Comparison of ENCODE assay signal across 16 cellular contexts in the genomic region with DNA sequence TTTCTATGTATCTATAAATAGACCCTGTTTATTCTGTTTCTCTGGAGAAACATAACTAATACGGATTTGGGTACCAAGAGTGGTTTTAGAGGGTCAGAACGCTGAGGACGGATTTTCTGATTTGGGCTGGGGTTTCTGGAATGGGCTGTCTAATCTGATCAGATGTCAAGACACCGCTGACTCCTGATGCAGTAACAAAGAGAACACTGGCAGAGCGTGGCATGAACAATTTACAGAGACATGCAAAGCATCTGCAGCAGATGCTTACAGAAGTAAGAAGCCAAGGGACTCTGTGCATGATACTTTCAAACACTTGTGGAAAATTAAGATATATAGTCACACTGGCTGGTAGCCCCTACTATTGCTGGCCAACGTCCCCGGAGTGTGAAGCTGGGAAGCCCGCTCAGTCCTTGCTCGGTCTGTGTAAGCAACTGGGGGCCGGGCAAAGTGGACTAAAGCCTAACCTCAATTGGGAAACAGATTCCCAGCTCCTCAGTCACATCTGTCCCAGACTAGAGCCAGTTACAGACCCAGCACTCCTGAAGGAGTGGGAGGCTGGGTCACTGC.
DNase-seq lines count a peak whose midpoint lies in the region; TF ChIP-seq lines count a peak whose summit lies in the region.
"Had no signal": no experiment of that assay in that cellular context is flagged by ENCODE, and none has a peak within 500 bp of the region (broad histone marks: within the 10 kb centered on the region; RNA-seq: fewer than 3 reads in every experiment).

No MANE protein-coding gene starts in this region.

- no peaks in the 10 kb centered on the region for H3K36me3 Mint-ChIP-seq in neural progenitor cell
- H3K36me3 Mint-ChIP-seq: CD4-positive, alpha-beta memory T cell had no signal

- TF ChIP-seq POLR2A in tibial nerve (IDR thresholded peaks at IDR 0.05): no peak

- no peaks in the 10 kb centered on the region for H4K20me1 ChIP-seq in neural progenitor cell (ENCODE audit: low read depth)

- no peak overlapping the region for H2AFZ ChIP-seq in neural progenitor cell (replicated peaks)
- H2AFZ ChIP-seq: GM23338 had no signal

- H3K4me3 Mint-ChIP-seq in neural progenitor cell: no peak overlapping the region
- H3K4me3 Mint-ChIP-seq: CD4-positive, alpha-beta memory T cell; GM23338 had no signal

- no peaks in the 10 kb centered on the region for H3K36me3 ChIP-seq in neural progenitor cell
- H3K36me3 ChIP-seq in tibial nerve: no peaks in the 10 kb centered on the region

- DNase-seq in NCI-H524 (lab: John Stamatoyannopoulos, UW) (peak; percentile 32 to 81), NCI-H524 treated with DMSO at 0.1 percent for 48 hours (lab: John Stamatoyannopoulos, UW) (no peak), caudate nucleus (lab: John Stamatoyannopoulos, UW) (no peak), neural progenitor cell (ENCODE audit: low spot score) (no peak), tibial nerve (ENCODE audit: low spot score in 2 of 2) (no peak), NCI-H2081 (lab: John Stamatoyannopoulos, UW) (no peak), AG08396 (ENCODE audit: low spot score) (no peak), MV-4-11 (lab: John Stamatoyannopoulos, UW) (no peak)
- DNase-seq: CD4-positive, alpha-beta memory T cell; DMS53; KG1; NCI-H1417; NCI-H510A; NCI-H82; RPMI8226 had no signal

- H3K4me2 ChIP-seq in neural progenitor cell: no peak overlapping the region
- H3K4me2 ChIP-seq: GM23338 had no signal

- no peaks in the 10 kb centered on the region for H3F3A ChIP-seq in neural progenitor cell (ENCODE audit: low read depth)

- H3K27ac ChIP-seq in caudate nucleus (ENCODE audit: low read depth, low read length) (peak overlapping the region; percentile 9), neural progenitor cell (no peak overlapping the region), tibial nerve (peak overlapping the region in 3 of 4 donors; percentile 27 to 78 (median 65))

- H3K9me3 ChIP-seq in neural progenitor cell (ENCODE audit: low read depth) (no peaks in the 10 kb centered on the region), tibial nerve (no peaks in the 10 kb centered on the region)

- no peaks in the 10 kb centered on the region for H3K79me2 ChIP-seq in neural progenitor cell (ENCODE audit: low read depth)

- TF ChIP-seq EP300 in tibial nerve (IDR thresholded peaks at IDR 0.05): no peak

- no peak for TF ChIP-seq CTCF in neural progenitor cell (IDR thresholded peaks at IDR 0.05)
- no peak for TF ChIP-seq CTCF in tibial nerve (IDR thresholded peaks at IDR 0.05)

- no peak overlapping the region for H3K9ac ChIP-seq in neural progenitor cell

- no peaks in the 10 kb centered on the region for H3K4me1 ChIP-seq in neural progenitor cell
- H3K4me1 ChIP-seq in tibial nerve: peaks cover 0 to 36% (median 10%) of the 10 kb centered on the region in 4 donors

- no peak overlapping the region for H3K4me3 ChIP-seq in neural progenitor cell
- no peak overlapping the region for H3K4me3 ChIP-seq in tibial nerve
- H3K4me3 ChIP-seq: GM23338 had no signal

- WGBS in tibial nerve, 2 donors: 49 to 61% methylated on average over 10 of the region's 10 CpGs

- H3K27me3 ChIP-seq in neural progenitor cell (no peaks in the 10 kb centered on the region), tibial nerve (no peaks in the 10 kb centered on the region)

- peaks cover 2% of the 10 kb centered on the region for H3K9me3 Mint-ChIP-seq in neural progenitor cell
- H3K9me3 Mint-ChIP-seq: CD4-positive, alpha-beta memory T cell; GM23338 had no signal

- peaks cover 8% of the 10 kb centered on the region for H3K27me3 Mint-ChIP-seq in neural progenitor cell (ENCODE audit: insufficient read depth, low read depth)

- peaks cover 29% of the 10 kb centered on the region for H3K4me1 Mint-ChIP-seq in neural progenitor cell
- H3K4me1 Mint-ChIP-seq: CD4-positive, alpha-beta memory T cell; GM23338 had no signal

- H3K27ac Mint-ChIP-seq in neural progenitor cell: peak overlapping the region; percentile 30
- H3K27ac Mint-ChIP-seq: CD4-positive, alpha-beta memory T cell; GM23338 had no signal

Comparison
In these comparisons a context has a peak if more than half of its experiments do, and no peak if none do; other contexts are left out.
1. DNase-seq: peak in NCI-H524 (2 of 2); none in NCI-H524 treated with DMSO at 0.1 percent for 48 hours (single experiment), caudate nucleus (0 of 61), neural progenitor cell (single experiment), tibial nerve (0 of 2), NCI-H2081 (0 of 2), AG08396 (single experiment) and MV-4-11 (single experiment).